1 cellular context compared by ENCODE assay signal in the genomic region with DNA sequence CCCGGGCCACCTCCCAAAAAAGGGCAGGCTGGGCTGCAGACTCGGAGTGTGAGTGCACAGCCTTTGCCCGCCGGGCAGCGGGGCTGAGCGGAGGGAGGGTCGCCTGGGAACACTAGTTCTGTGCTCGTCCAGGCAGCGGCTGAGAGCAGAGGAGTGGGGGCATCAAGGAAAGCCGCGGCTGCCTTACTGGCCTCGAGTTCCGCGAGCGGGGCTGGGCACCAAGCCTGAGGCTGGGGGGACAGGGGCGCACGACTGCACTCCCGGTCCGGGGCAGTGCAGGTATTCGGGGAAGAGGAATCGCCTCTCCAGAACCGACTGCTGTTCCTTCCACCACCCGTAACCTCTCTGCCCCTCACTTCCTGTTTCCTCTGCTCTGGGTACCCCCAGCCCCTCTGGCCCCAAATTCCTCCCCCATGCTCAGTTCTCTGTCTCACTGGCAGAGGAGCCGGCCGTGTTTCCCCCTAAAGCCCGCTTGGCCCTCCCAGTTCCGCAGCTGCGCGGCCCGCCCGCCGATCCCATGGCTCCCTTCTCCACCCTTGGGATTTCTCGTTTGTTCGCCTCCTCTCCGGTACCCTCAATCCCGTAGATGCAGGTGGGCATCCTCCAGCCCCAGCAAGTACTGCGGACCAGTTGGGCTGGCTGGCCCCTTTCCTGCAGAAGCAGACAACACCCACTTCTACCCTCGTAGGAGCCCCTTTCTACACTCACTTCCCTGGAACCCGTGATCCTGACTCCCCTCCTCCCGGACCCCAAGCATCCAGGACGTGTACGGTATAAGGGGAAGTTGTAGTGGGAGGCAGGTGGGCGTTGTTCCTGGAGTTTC.
TF ChIP-seq lines count a peak whose summit lies in the region.

No MANE protein-coding gene starts in this region.

TF ChIP-seq in HepG2, 621 proteins besides CTCF, POLR2A, EP300 and RAD21 (continues in another document):
- TF ChIP-seq ZBTB26 (CRISPR knock-in tag; IDR thresholded peaks at IDR 0.05; ENCODE audit: borderline replicate concordance), result no peak
- TF ChIP-seq POGZ (CRISPR knock-in tag; IDR thresholded peaks at IDR 0.05), result no peak
- TF ChIP-seq IKZF5 (CRISPR knock-in tag; IDR thresholded peaks at IDR 0.05), result no peak; the same call in 1 of the 2 replicates
- TF ChIP-seq GZF1 (CRISPR knock-in tag; IDR thresholded peaks at IDR 0.05), result 0 out of 2 replicates have a peak, but pooled peaks have one; percentile 16
- no peak for TF ChIP-seq RBAK (CRISPR knock-in tag; IDR thresholded peaks at IDR 0.05)
- TF ChIP-seq KLF12 (CRISPR knock-in tag; IDR thresholded peaks at IDR 0.05; ENCODE audit: borderline replicate concordance), result 0 out of 2 replicates have a peak, but pooled peaks have one; percentile 42
- TF ChIP-seq, protein P1, sequence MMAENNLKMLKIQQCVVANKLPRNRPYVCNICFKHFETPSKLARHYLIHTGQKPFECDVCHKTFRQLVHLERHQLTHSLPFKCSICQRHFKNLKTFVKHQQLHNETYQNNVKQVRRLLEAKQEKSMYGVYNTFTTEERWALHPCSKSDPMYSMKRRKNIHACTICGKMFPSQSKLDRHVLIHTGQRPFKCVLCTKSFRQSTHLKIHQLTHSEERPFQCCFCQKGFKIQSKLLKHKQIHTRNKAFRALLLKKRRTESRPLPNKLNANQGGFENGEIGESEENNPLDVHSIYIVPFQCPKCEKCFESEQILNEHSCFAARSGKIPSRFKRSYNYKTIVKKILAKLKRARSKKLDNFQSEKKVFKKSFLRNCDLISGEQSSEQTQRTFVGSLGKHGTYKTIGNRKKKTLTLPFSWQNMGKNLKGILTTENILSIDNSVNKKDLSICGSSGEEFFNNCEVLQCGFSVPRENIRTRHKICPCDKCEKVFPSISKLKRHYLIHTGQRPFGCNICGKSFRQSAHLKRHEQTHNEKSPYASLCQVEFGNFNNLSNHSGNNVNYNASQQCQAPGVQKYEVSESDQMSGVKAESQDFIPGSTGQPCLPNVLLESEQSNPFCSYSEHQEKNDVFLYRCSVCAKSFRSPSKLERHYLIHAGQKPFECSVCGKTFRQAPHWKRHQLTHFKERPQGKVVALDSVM (CRISPR knock-in tag; IDR thresholded peaks at IDR 0.05), result no peak
- peak; percentile 11; the same call in 1 of the 2 replicates for TF ChIP-seq NCOA2 (CRISPR knock-in tag; IDR thresholded peaks at IDR 0.05)
- TF ChIP-seq ZFY (CRISPR knock-in tag; IDR thresholded peaks at IDR 0.05), result 0 out of 2 replicates have a peak, but pooled peaks have one; percentile 15
- no peak for TF ChIP-seq ZNF160 (CRISPR knock-in tag; IDR thresholded peaks at IDR 0.05)
- peak; percentile 46; the same call in 1 of the 2 replicates for TF ChIP-seq IRF9 (CRISPR knock-in tag; IDR thresholded peaks at IDR 0.05; ENCODE audit: borderline replicate concordance)
- TF ChIP-seq AKAP8 (CRISPR knock-in tag; IDR thresholded peaks at IDR 0.05), result 0 out of 2 replicates have a peak, but pooled peaks have one; percentile 69
- peak; percentile 48; the same call in 1 of the 2 replicates for TF ChIP-seq CSRNP1 (CRISPR knock-in tag; IDR thresholded peaks at IDR 0.05)
- no peak for TF ChIP-seq CENPX (CRISPR knock-in tag; IDR thresholded peaks at IDR 0.05)
- 0 out of 2 replicates have a peak, but pooled peaks have one; percentile 35 for TF ChIP-seq REL (CRISPR knock-in tag; conservative IDR thresholded peaks at IDR 0.05)
- no peak for TF ChIP-seq ISL2 (CRISPR knock-in tag; IDR thresholded peaks at IDR 0.05)
- TF ChIP-seq ZSCAN21 (CRISPR knock-in tag; IDR thresholded peaks at IDR 0.05; ENCODE audit: borderline replicate concordance), result peak; percentile 23; the same call in 1 of the 2 replicates
- peak; percentile 30; the same call in 1 of the 2 replicates for TF ChIP-seq TARDBP (CRISPR knock-in tag; IDR thresholded peaks at IDR 0.05)
- no peak for TF ChIP-seq ARID4A (CRISPR knock-in tag; IDR thresholded peaks at IDR 0.05; ENCODE audit: borderline replicate concordance)
- peak; percentile 62; the same call in 1 of the 2 replicates for TF ChIP-seq ZNF232 (CRISPR knock-in tag; IDR thresholded peaks at IDR 0.05; ENCODE audit: borderline replicate concordance)
- TF ChIP-seq ZNF792 (CRISPR knock-in tag; IDR thresholded peaks at IDR 0.05), result no peak
- peak; percentile 30 for TF ChIP-seq SRSF1 (optimal IDR thresholded peaks at IDR 0.05; ENCODE audit: low read depth, low read length)
- no peak for TF ChIP-seq MXD1 (CRISPR knock-in tag; IDR thresholded peaks at IDR 0.05)
- TF ChIP-seq ZNF704 (CRISPR knock-in tag; IDR thresholded peaks at IDR 0.05; ENCODE audit: borderline replicate concordance), result 0 out of 2 replicates have a peak, but pooled peaks have one; percentile 21
- no peak for TF ChIP-seq U2AF1 (optimal IDR thresholded peaks at IDR 0.05; ENCODE audit: low read depth, low read length)
- TF ChIP-seq ZNF263 (CRISPR knock-in tag; IDR thresholded peaks at IDR 0.05), result peak; percentile 45; the same call in 1 of the 2 replicates
- no peak for TF ChIP-seq MED13 (CRISPR knock-in tag; IDR thresholded peaks at IDR 0.05)
- TF ChIP-seq NFKB2 (CRISPR knock-in tag; IDR thresholded peaks at IDR 0.05; ENCODE audit: borderline replicate concordance), result 0 out of 2 replicates have a peak, but pooled peaks have one; percentile 65
- 0 out of 2 replicates have a peak, but pooled peaks have one; percentile 31 for TF ChIP-seq ZNF780A (CRISPR knock-in tag; IDR thresholded peaks at IDR 0.05)
- peak; percentile 44; the same call in 1 of the 2 replicates for TF ChIP-seq ZNF777 (CRISPR knock-in tag; IDR thresholded peaks at IDR 0.05)
- 0 out of 2 replicates have a peak, but pooled peaks have one; percentile 36 for TF ChIP-seq ZNF503 (CRISPR knock-in tag; IDR thresholded peaks at IDR 0.05)
- peak; percentile 98 for TF ChIP-seq KDM2A (CRISPR knock-in tag; IDR thresholded peaks at IDR 0.05; ENCODE audit: borderline replicate concordance, low read depth)
- no peak for TF ChIP-seq SOX13 (IDR thresholded peaks at IDR 0.05)
- TF ChIP-seq SOX13 (CRISPR knock-in tag; conservative IDR thresholded peaks at IDR 0.05 in 1 of 2, IDR thresholded peaks at IDR 0.05 in 1 of 2), result 0 out of 4 replicates have a peak, but pooled peaks of 1 of the 2 experiments have one; percentile 21
- TF ChIP-seq ARID2 (CRISPR knock-in tag; IDR thresholded peaks at IDR 0.05; ENCODE audit: borderline replicate concordance), result 0 out of 2 replicates have a peak, but pooled peaks have one; percentile 84
- peak; percentile 39; the same call in 1 of the 2 replicates for TF ChIP-seq MED1 (CRISPR knock-in tag; IDR thresholded peaks at IDR 0.05)
- TF ChIP-seq ZBTB7A (CRISPR knock-in tag; IDR thresholded peaks at IDR 0.05), result 0 out of 2 replicates have a peak, but pooled peaks have one; percentile 13
- 0 out of 2 replicates have a peak, but pooled peaks have one; percentile 31 for TF ChIP-seq ZSCAN25 (CRISPR knock-in tag; IDR thresholded peaks at IDR 0.05)
- TF ChIP-seq AGO2 (optimal IDR thresholded peaks at IDR 0.05; ENCODE audit: low read depth, low read length), result peak; percentile 99
- TF ChIP-seq ZC3H13 (CRISPR knock-in tag; IDR thresholded peaks at IDR 0.05), result peak; percentile 65; the same call in 1 of the 2 replicates
- no peak for TF ChIP-seq CBX2 (IDR thresholded peaks at IDR 0.05; ENCODE audit: low read depth, low read length)
- TF ChIP-seq CBX2 (CRISPR knock-in tag; IDR thresholded peaks at IDR 0.05; ENCODE audit: low read depth), result no peak
- 0 out of 2 replicates have a peak, but pooled peaks have one; percentile 10 for TF ChIP-seq ZNF605 (CRISPR knock-in tag; IDR thresholded peaks at IDR 0.05)
- TF ChIP-seq FOXC1 (CRISPR knock-in tag; IDR thresholded peaks at IDR 0.05; ENCODE audit: borderline replicate concordance), result no peak
- peak; percentile 34; the same call in 1 of the 2 replicates for TF ChIP-seq GABPB1 (CRISPR knock-in tag; IDR thresholded peaks at IDR 0.05)
- peak; percentile 51 for TF ChIP-seq POLR2G (IDR thresholded peaks at IDR 0.05; ENCODE audit: low read depth, low read length)
- peak; percentile 59 for TF ChIP-seq SRSF4 (IDR thresholded peaks at IDR 0.05; ENCODE audit: low read depth, low read length, poor library complexity, severe bottlenecking)
